In the genomic region with DNA sequence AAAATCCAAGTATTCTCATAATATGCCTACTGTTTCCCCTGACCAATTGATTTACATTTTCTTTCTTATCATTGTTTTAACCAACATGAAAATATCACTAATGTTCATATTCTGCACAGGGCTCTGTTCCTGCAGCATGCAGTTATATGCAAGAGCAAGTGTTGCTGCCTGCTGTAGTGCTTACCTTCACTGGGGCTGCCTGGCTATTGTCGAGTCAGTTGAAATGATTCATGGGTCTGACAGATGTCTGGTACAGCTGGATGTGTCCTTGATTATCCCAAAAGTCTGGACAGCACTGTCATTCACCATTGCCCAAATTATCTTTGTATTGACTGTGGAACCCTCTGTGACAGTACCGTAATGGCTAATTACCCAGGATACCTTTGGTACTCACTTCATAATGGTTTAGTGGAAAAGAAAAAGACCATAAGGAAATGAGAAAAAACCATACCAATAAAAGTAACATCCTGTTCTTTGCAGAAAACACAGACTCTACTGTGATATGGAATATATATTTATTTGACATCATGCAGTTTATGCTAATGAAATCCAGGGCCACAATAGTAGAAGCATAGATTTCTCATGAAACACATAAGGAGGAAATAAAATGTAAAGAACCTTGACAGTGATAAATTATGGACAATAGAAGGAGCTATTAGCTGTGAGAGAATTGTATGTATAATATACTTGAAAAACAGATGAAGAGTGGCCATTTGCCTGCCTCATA, we compare ENCODE assay signal across 23 cellular contexts.
DNase-seq lines count a peak whose midpoint lies in the region; ATAC-seq and TF ChIP-seq lines count a peak whose summit lies in the region.
"Had no signal": no experiment of that assay in that cellular context is flagged by ENCODE, and none has a peak within 500 bp of the region (broad histone marks: within the 10 kb centered on the region; RNA-seq: fewer than 3 reads in every experiment).

No MANE protein-coding gene starts in this region.

- no peaks in the 10 kb centered on the region for H3K79me2 ChIP-seq in trophoblast cell (ENCODE audit: control insufficient read depth, insufficient read depth, low read length, poor library complexity)

- no peak overlapping the region for H2AFZ ChIP-seq in trophoblast cell (ENCODE audit: insufficient read depth, low read length, poor library complexity)

- DNase-seq in DMS 273 (lab: John Stamatoyannopoulos, UW; ENCODE audit: unreplicated experiment) = peak; percentile 16
- DNase-seq in DMS 273 treated with DMSO at 0.1 percent for 48 hours (lab: John Stamatoyannopoulos, UW) = no peak
- DNase-seq in NCI-H2081 treated with DMSO at 0.1 percent for 48 hours (lab: John Stamatoyannopoulos, UW) = peak; percentile 70
- peak; percentile 66 for DNase-seq in SK-N-MC (ENCODE audit: low read depth, low spot score)
- no peak for DNase-seq in trophoblast cell
- DNase-seq in activated naive CD4-positive, alpha-beta T cell treated with anti-CD3 and anti-CD28 coated beads for 36 hours = no peak
- DNase-seq in vagina (ENCODE audit: extremely low spot score in 2 of 2) = no peak
- DNase-seq: activated CD8-positive, alpha-beta memory T cell treated with anti-CD3 and anti-CD28 coated beads, Interleukin-2, amount 50 U/mL, for 4 hours; activated effector memory CD4-positive, alpha-beta T cell treated with Interleukin-2 at 50 U/mL for 16 hours; AML-193; DND-41; erythroblast; lower lobe of right lung; NCI-H446; RPMI8226; stimulated activated naive B cell treated with anti-CD40 and anti-IgM and Interleukin-4, amounts not matched to agents 10 μg/mL and 1 μg/mL and 100 μg/mL, for 72 hours; testis had no signal

- H3K4me2 ChIP-seq in trophoblast cell (ENCODE audit: low read length) = no peak overlapping the region
- H3K4me2 ChIP-seq: smooth muscle cell had no signal

- H3K4me1 Mint-ChIP-seq in activated naive CD4-positive, alpha-beta T cell treated with anti-CD3 and anti-CD28 coated beads for 36 hours (ENCODE audit: low read depth) = no peaks in the 10 kb centered on the region
- H3K4me1 Mint-ChIP-seq: stimulated activated naive B cell treated with anti-CD40 and anti-IgM and Interleukin-4, amounts not matched to agents 10 μg/mL and 1 μg/mL and 100 μg/mL, for 72 hours had no signal

- H3K27me3 Mint-ChIP-seq in activated naive CD4-positive, alpha-beta T cell treated with anti-CD3 and anti-CD28 coated beads for 36 hours (ENCODE audit: low read depth) = no peaks in the 10 kb centered on the region
- H3K27me3 Mint-ChIP-seq: stimulated activated naive B cell treated with anti-CD40 and anti-IgM and Interleukin-4, amounts not matched to agents 10 μg/mL and 1 μg/mL and 100 μg/mL, for 72 hours had no signal

- no peak overlapping the region for H3K18ac ChIP-seq in trophoblast cell (ENCODE audit: low read length)

- no peak overlapping the region for H3K4ac ChIP-seq in trophoblast cell (ENCODE audit: low read depth, low read length)

- H4K91ac ChIP-seq in trophoblast cell (ENCODE audit: low read depth, low read length) = no peak overlapping the region

- no peak overlapping the region for H2BK120ac ChIP-seq in trophoblast cell (ENCODE audit: insufficient read depth, low read length, poor library complexity)

- no peak overlapping the region for H3K23ac ChIP-seq in trophoblast cell (ENCODE audit: low read length)

- H4K8ac ChIP-seq in trophoblast cell (ENCODE audit: low read depth, low read length) = no peak overlapping the region

- peaks cover 3 to 5% of the 10 kb centered on the region in 2 experiments for H3K4me1 ChIP-seq in trophoblast cell (ENCODE audit: control insufficient read depth in 1 of 2, insufficient read depth in 2 of 2, low read length in 2 of 2)
- no peaks in the 10 kb centered on the region for H3K4me1 ChIP-seq in vagina
- H3K4me1 ChIP-seq: lower lobe of right lung, testis had no signal

- H3K9ac ChIP-seq in SK-N-MC (ENCODE audit: insufficient read length) (no peak overlapping the region), trophoblast cell (ENCODE audit: low read length) (no peak overlapping the region)

- H3K27me3 ChIP-seq in trophoblast cell (ENCODE audit: insufficient read depth, low read length) (no peaks in the 10 kb centered on the region), vagina (no peaks in the 10 kb centered on the region)
- H3K27me3 ChIP-seq: testis had no signal

- H3K36me3 ChIP-seq in SK-N-MC (ENCODE audit: insufficient read depth, low read length) (no peaks in the 10 kb centered on the region), trophoblast cell (ENCODE audit: control insufficient read depth in 1 of 2, insufficient read depth in 2 of 2, low read length in 2 of 2) (no peaks in the 10 kb centered on the region), vagina (no peaks in the 10 kb centered on the region)
- H3K36me3 ChIP-seq: lower lobe of right lung had no signal

- peaks cover 4% of the 10 kb centered on the region for H3K9me3 Mint-ChIP-seq in activated naive CD4-positive, alpha-beta T cell treated with anti-CD3 and anti-CD28 coated beads for 36 hours

- no peaks in the 10 kb centered on the region; the same call in 1 of the 2 replicates for H3K9me3 ChIP-seq in SK-N-MC (ENCODE audit: low read depth, low read length)
- no peaks in the 10 kb centered on the region for H3K9me3 ChIP-seq in trophoblast cell (ENCODE audit: insufficient read depth, low read depth, low read length)
- no peaks in the 10 kb centered on the region for H3K9me3 ChIP-seq in vagina
- H3K9me3 ChIP-seq: testis had no signal

- no peak for TF ChIP-seq CTCF in vagina (IDR thresholded peaks at IDR 0.05)

- no peak overlapping the region for H3K27ac Mint-ChIP-seq in activated naive CD4-positive, alpha-beta T cell treated with anti-CD3 and anti-CD28 coated beads for 36 hours
- H3K27ac Mint-ChIP-seq: stimulated activated naive B cell treated with anti-CD40 and anti-IgM and Interleukin-4, amounts not matched to agents 10 μg/mL and 1 μg/mL and 100 μg/mL, for 72 hours; T-helper 2 cell treated with Interferon-gamma antibody and Interleukin-4, amounts not matched to agents 5 μg/mL and 100 μg/mL, for 36 hours had no signal

- CTCF ChIA-PET in activated naive CD4-positive, alpha-beta T cell treated with anti-CD3 and anti-CD28 coated beads for 36 hours (lab: Charles Lee) = no interaction called here

- H2AK5ac ChIP-seq in trophoblast cell (ENCODE audit: low read length) = no peak overlapping the region

- H3K36me3 Mint-ChIP-seq in activated naive CD4-positive, alpha-beta T cell treated with anti-CD3 and anti-CD28 coated beads for 36 hours (ENCODE audit: low read depth) = no peaks in the 10 kb centered on the region
- H3K36me3 Mint-ChIP-seq: stimulated activated naive B cell treated with anti-CD40 and anti-IgM and Interleukin-4, amounts not matched to agents 10 μg/mL and 1 μg/mL and 100 μg/mL, for 72 hours had no signal

- no peak overlapping the region for H3K14ac ChIP-seq in trophoblast cell (ENCODE audit: low read length)

- H3K4me3 ChIP-seq in SK-N-MC (peak overlapping the region; percentile 60), trophoblast cell (ENCODE audit: low read depth, low read length) (no peak overlapping the region), vagina (no peak overlapping the region)
- H3K4me3 ChIP-seq: lower lobe of right lung, smooth muscle cell, testis had no signal

- H2BK5ac ChIP-seq in trophoblast cell (ENCODE audit: low read depth, low read length, poor library complexity) = no peak overlapping the region

- peaks cover 3% of the 10 kb centered on the region for H3K79me1 ChIP-seq in trophoblast cell (ENCODE audit: low read length)

- ATAC-seq in HG03520 (IDR thresholded peaks at IDR 0.05; ENCODE audit: unreplicated experiment) = no peak
- ATAC-seq: HepG2; lower lobe of right lung; SK-N-SH treated with all-trans-retinoic acid at 6 μM for 48 hours; stimulated activated naive B cell treated with anti-CD40 and anti-IgM and Interleukin-4, amounts not matched to agents 10 μg/mL and 1 μg/mL and 100 μg/mL, for 72 hours had no signal

- H3K27ac ChIP-seq in SK-N-MC (peak overlapping the region; percentile 58; the same call in 1 of the 2 replicates), trophoblast cell (ENCODE audit: low read depth, low read length) (peak overlapping the region; percentile 10), vagina (no peak overlapping the region)
- H3K27ac ChIP-seq: 22Rv1, lower lobe of right lung, testis had no signal

- H3K4me3 Mint-ChIP-seq in activated naive CD4-positive, alpha-beta T cell treated with anti-CD3 and anti-CD28 coated beads for 36 hours = no peak overlapping the region
- H3K4me3 Mint-ChIP-seq: stimulated activated naive B cell treated with anti-CD40 and anti-IgM and Interleukin-4, amounts not matched to agents 10 μg/mL and 1 μg/mL and 100 μg/mL, for 72 hours; T-helper 2 cell treated with Interferon-gamma antibody and Interleukin-4, amounts not matched to agents 5 μg/mL and 100 μg/mL, for 36 hours had no signal

- no peak for TF ChIP-seq POLR2A in vagina (IDR thresholded peaks at IDR 0.05)

- intact Hi-C loops in activated naive CD4-positive, alpha-beta T cell treated with anti-CD3 and anti-CD28 coated beads for 36 hours (cut with micrococcal nuclease) = no loop called here
- intact Hi-C loops in vagina (cut with DNase I) = no loop called here

- H2BK12ac ChIP-seq in trophoblast cell (ENCODE audit: low read length) = no peak overlapping the region

- H4K12ac ChIP-seq in trophoblast cell (ENCODE audit: low read depth, low read length) = no peak overlapping the region

- WGBS in trophoblast cell (ENCODE audit: extremely low coverage, insufficient coverage, insufficient read length) = no CpG with 5 or more reads among the region's 2 CpGs

Comparison
In these comparisons a context has a peak if more than half of its experiments do, and no peak if none do; other contexts are left out.
1. DNase-seq: peak in DMS 273 (single experiment), NCI-H2081 treated with DMSO at 0.1 percent for 48 hours (single experiment) and SK-N-MC (single experiment); none in DMS 273 treated with DMSO at 0.1 percent for 48 hours (single experiment), trophoblast cell (0 of 2), activated naive CD4-positive, alpha-beta T cell treated with anti-CD3 and anti-CD28 coated beads for 36 hours (single experiment) and vagina (0 of 2).